In the genomic region with DNA sequence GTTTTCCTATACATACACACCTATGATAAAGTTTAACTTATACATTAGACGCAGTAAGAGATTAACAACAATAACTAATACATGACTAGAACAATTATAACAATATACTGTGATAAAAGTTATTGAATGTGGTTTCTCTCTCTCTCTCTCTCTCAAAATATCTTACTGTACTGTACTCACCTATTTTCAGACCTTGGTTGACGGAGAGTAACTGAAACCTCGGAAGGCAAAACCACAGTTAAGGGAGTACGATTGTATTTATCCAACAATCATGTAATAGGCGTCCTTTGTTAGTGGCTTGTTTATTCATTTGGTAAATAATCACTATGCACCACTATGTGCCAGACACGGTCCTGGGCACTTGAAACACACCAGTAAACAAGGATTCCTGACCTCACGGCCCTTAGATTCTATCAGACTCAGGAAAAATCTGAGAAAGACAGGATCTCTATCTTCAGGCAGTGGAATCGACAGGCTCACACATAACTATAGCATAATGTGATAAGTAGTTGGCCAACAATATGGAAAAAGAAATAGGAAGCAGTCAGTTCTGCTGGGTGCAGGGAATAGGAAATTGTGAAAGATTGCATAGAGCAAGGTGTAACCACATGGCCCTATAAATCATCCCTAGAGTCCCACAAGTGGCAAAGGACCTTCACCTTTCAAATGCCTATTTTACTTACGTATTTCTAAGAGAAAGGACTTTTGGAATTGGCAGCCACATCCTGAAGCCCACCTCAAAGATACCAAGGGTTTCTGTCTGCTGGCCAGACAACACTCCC, we compare ENCODE assay signal across 14 cellular contexts. TPM values are rescaled to one million over a fixed set of nuclear protein-coding genes. Genes with fewer than 3 reads are reported as not detected.
DNase-seq lines count a peak whose midpoint lies in the region; TF ChIP-seq lines count a peak whose summit lies in the region.
"Had no signal": no experiment of that assay in that cellular context is flagged by ENCODE, and none has a peak within 500 bp of the region (broad histone marks: within the 10 kb centered on the region; RNA-seq: fewer than 3 reads in every experiment).

No MANE protein-coding gene starts in this region.

- H3K9me3 ChIP-seq in esophagus squamous epithelium (no peaks in the 10 kb centered on the region), spleen (peaks cover 0 to 10% (median 0%) of the 10 kb centered on the region in 8 donors)
- H3K9me3 ChIP-seq: adrenal gland had no signal

- no peak for TF ChIP-seq CTCF in NB4 (IDR thresholded peaks at IDR 0.05; ENCODE audit: low read depth, low read length)
- no peak for TF ChIP-seq CTCF in esophagus squamous epithelium (IDR thresholded peaks at IDR 0.05)
- TF ChIP-seq CTCF in spleen (IDR thresholded peaks at IDR 0.05 in 8 of 11, conservative IDR thresholded peaks at IDR 0.05 in 3 of 11) = no peak

- TF ChIP-seq POLR2A in NB4 (IDR thresholded peaks at IDR 0.05; ENCODE audit: extremely low read depth, insufficient read length) (no peak), esophagus squamous epithelium (IDR thresholded peaks at IDR 0.05) (no peak), spleen (IDR thresholded peaks at IDR 0.05) (no peak)

- 56 to 59% methylated on average over 9 of the region's 9 CpGs for WGBS in esophagus squamous epithelium, 2 donors
- 28 to 50% (median 32%) methylated on average over 9 of the region's 9 CpGs for WGBS in spleen, 5 donors

- peak overlapping the region; percentile 39 for H3K4me3 ChIP-seq in NB4 (ENCODE audit: low read depth, low read length)
- no peak overlapping the region for H3K4me3 ChIP-seq in esophagus squamous epithelium
- peak overlapping the region in 1 of 8 donors; percentile 23 for H3K4me3 ChIP-seq in spleen
- H3K4me3 ChIP-seq: adrenal gland, hepatocyte had no signal

- H3K36me3 ChIP-seq in esophagus squamous epithelium (no peaks in the 10 kb centered on the region), spleen (no peaks in the 10 kb centered on the region)
- H3K36me3 ChIP-seq: adrenal gland had no signal

- DNase-seq in DMS79 treated with DMSO at 0.1 percent for 48 hours (lab: John Stamatoyannopoulos, UW) (peak; percentile 61), DMS79 (lab: John Stamatoyannopoulos, UW) (no peak), NB4 (ENCODE audit: low read depth) (peak; percentile 80), esophagus squamous epithelium (lab: John Stamatoyannopoulos, UW) (no peak), spleen (no peak), islet precursor cell (no peak), KG1 (lab: John Stamatoyannopoulos, UW) (no peak)
- no peak for DNase-seq in stimulated activated CD4-positive, alpha-beta T cell treated with anti-CD3 and anti-CD28 coated beads, Interleukin-4, amount 100 ng/mL, for 1 hour
- DNase-seq: activated CD4-positive, alpha-beta memory T cell treated with anti-CD3 and anti-CD28 coated beads, Interleukin-2, amount 10 ng/mL, durations not matched to agents 7 days and 5 days; NCI-H774; T-helper 1 cell had no signal

- H3K27me3 ChIP-seq in esophagus squamous epithelium (peaks cover 0 to 10% (median 2%) of the 10 kb centered on the region in 4 donors), spleen (replicated peaks in 1 of 7) (no peaks in the 10 kb centered on the region)
- H3K27me3 ChIP-seq: adrenal gland, hepatocyte had no signal

- H3K27ac ChIP-seq in esophagus squamous epithelium = peak overlapping the region in 3 of 4 donors; percentile 5 to 34 (median 13)
- peak overlapping the region; percentile 3 to 84 (median 76) for H3K27ac ChIP-seq in spleen
- H3K27ac ChIP-seq: 22Rv1, hepatocyte had no signal

- intact Hi-C loops in esophagus squamous epithelium (cut with DNase I) = no loop called here
- intact Hi-C loops in spleen (cut with DNase I; ENCODE audit: low total_unique reads) = no loop called here

- H3K4me1 ChIP-seq in esophagus squamous epithelium = peaks cover 0 to 20% (median 13%) of the 10 kb centered on the region in 3 donors
- peaks cover 24 to 97% (median 71%) of the 10 kb centered on the region in 6 donors for H3K4me1 ChIP-seq in spleen

RNA-seq across cellular contexts. Expression of a gene that starts 12.0 kb away (rescaled TPM):
- total RNA-seq in esophagus squamous epithelium (10 to 100 TPM in 3 of 4 donors, 1 to 10 TPM in 1; 3.4 to 37.0 (median 16.4) TPM), spleen (100 to 1,000 TPM; 328 to 455 (median 371) TPM)
- polyA plus RNA-seq in spleen = 10 to 100 TPM; 58.1 to 95.2 (median 90.3) TPM

Comparison
In these comparisons a context has a peak if more than half of its experiments do, and no peak if none do; other contexts are left out.
1. DNase-seq: peak in DMS79 treated with DMSO at 0.1 percent for 48 hours (single experiment) and NB4 (single experiment); none in DMS79 (single experiment), esophagus squamous epithelium (single experiment), spleen (single experiment), islet precursor cell (single experiment), stimulated activated CD4-positive, alpha-beta T cell treated with anti-CD3 and anti-CD28 coated beads, Interleukin-4, amount 100 ng/mL, for 1 hour (single experiment) and KG1 (single experiment).
2. RNA of a gene that starts 12.0 kb away (total RNA-seq): 328 to 455 TPM in spleen; 3.4 to 37.0 TPM in esophagus squamous epithelium; every median in the first group is over 4 times any median in the second.